Comparison of ENCODE assay signal across 8 cellular contexts in the genomic region with DNA sequence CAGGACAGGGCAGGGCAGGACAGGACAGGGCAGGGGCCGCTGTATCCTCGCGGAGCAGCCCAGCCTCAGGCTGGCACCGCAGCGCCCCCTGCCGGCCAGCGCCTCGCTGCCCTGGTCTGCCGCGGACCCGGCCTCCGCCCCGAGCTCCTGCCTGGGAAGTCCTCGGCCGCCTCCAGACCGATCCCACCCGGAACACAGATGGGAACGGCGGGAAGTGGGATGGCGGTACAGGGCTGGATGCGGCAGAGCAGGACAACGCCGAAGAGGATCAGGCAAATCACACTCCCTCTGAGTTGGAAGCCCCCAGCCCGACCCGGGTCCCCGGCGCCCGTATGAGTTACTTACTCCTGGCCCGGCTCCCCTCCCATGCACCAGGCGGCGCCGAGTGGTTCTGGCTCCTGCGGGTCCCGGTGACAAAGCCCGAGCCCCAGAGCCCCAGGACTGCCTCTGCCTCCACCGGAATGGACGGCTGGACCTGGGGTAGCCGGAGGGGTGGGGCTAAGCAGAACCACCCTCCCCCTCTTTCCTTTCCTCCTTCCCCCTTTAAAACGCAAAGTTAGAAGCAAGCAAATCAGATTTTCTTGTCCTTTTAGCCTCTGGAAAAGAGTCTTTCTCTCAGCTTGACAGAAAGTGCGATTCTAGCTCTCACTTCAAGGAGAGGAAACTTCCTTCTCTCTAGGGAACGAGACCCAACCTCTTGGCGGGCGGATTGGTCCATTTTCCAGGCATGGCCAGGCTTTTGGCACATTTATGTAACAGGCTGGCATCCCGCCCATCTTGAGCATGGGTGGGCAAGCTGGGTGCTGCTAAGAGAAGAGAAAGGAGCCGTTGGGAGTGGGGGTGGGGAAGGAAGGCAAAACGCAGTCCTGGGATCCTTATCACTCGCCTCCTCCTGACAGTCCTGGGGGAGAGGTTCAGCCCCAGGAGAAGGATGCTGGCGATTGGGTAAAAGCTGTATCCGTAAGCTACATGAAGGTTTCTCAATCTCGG. TPM values are rescaled to one million over a fixed set of nuclear protein-coding genes. Genes with fewer than 3 reads are reported as not detected.
A peak's percentile ranks its signal among the peaks of the same experiment; 100 is the strongest.
DNase-seq lines count a peak whose midpoint lies in the region; ATAC-seq and TF ChIP-seq lines count a peak whose summit lies in the region.

A gene with protein sequence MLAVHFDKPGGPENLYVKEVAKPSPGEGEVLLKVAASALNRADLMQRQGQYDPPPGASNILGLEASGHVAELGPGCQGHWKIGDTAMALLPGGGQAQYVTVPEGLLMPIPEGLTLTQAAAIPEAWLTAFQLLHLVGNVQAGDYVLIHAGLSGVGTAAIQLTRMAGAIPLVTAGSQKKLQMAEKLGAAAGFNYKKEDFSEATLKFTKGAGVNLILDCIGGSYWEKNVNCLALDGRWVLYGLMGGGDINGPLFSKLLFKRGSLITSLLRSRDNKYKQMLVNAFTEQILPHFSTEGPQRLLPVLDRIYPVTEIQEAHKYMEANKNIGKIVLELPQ (minus strand): TSS at position 449 of the 990 bp plus-strand sequence. CDS start 508 bp downstream, outside the sequence.

- H3K9ac ChIP-seq in SU-DHL-6 (ENCODE audit: low read length) = peak within 1 kb of the TSS; percentile 64

- H3K27ac Mint-ChIP-seq in type B pancreatic cell = peak within 1 kb of the TSS; percentile 98

- H3K36me3 ChIP-seq in SU-DHL-6 (ENCODE audit: low read length) = no peaks in the 10 kb centered on the region
- H3K36me3 ChIP-seq in heart left ventricle = peaks cover 0 to 47% (median 34%) of the 10 kb centered on the region in 9 donors

- peak within 1 kb of the TSS; percentile 70 for H3K4me3 ChIP-seq in GM12865 (ENCODE audit: low read depth, low read length)
- H3K4me3 ChIP-seq in SU-DHL-6 (ENCODE audit: insufficient read depth, low read length, poor library complexity, severe bottlenecking) = peak within 1 kb of the TSS; percentile 53
- H3K4me3 ChIP-seq in heart left ventricle = peak within 1 kb of the TSS; percentile 34 to 81 (median 69)

- H3K79me2 ChIP-seq in SU-DHL-6 (ENCODE audit: insufficient read depth, low read length) = no peaks in the 10 kb centered on the region

- H3K27ac ChIP-seq in SU-DHL-6 (ENCODE audit: low read depth, low read length) (peak within 1 kb of the TSS; percentile 58), adipose tissue (ENCODE audit: low read depth, low read length) (peak within 1 kb of the TSS; percentile 47), heart left ventricle (peak within 1 kb of the TSS; percentile 85 to 98 (median 92))

- H3K27me3 ChIP-seq in SU-DHL-6 (ENCODE audit: low read length) (no peaks in the 10 kb centered on the region), heart left ventricle (no peaks in the 10 kb centered on the region)

- no peaks in the 10 kb centered on the region for H4K20me1 ChIP-seq in SU-DHL-6 (ENCODE audit: low read depth, low read length)

- peak; percentile 89 for TF ChIP-seq CTCF in GM12865 (IDR thresholded peaks at IDR 0.05; ENCODE audit: insufficient read depth, low read depth, low read length, missing control alignments)
- TF ChIP-seq CTCF in SU-DHL-6 (IDR thresholded peaks at IDR 0.05; ENCODE audit: insufficient read depth, low read length, poor library complexity, severe bottlenecking) = peak; percentile 80
- TF ChIP-seq CTCF in heart left ventricle (IDR thresholded peaks at IDR 0.05) = peak; percentile 93 to 99 (median 96)
- TF ChIP-seq CTCF in type B pancreatic cell (conservative IDR thresholded peaks at IDR 0.05) = peak; percentile 99

- H3K4me2 ChIP-seq in SU-DHL-6 (ENCODE audit: low read depth, low read length, poor library complexity, severe bottlenecking) = peak within 1 kb of the TSS; percentile 63

- no peaks in the 10 kb centered on the region for H3K9me3 Mint-ChIP-seq in type B pancreatic cell

- peak within 1 kb of the TSS; percentile 76 for H2AFZ ChIP-seq in SU-DHL-6 (ENCODE audit: low read depth, low read length, severe bottlenecking)

- H3K4me1 Mint-ChIP-seq in type B pancreatic cell (ENCODE audit: unreplicated experiment) = peaks cover 16% of the 10 kb centered on the region

- intact Hi-C loops in heart left ventricle (cut with DNase I) (loop anchor here in 8 of 10 donors (1.0 to 10.0 kb wide), 12 partner anchors 37 to 262 kb away; a partner anchor contains a TSS), posterior cingulate gyrus (cut with DNase I) (loop anchor here (1.0 to 2.0 kb wide), 3 partner anchors 38 to 260 kb away; a partner anchor contains a TSS)

- H3K9me3 ChIP-seq in SU-DHL-6 (ENCODE audit: insufficient read depth, low read length) = no peaks in the 10 kb centered on the region
- no peaks in the 10 kb centered on the region for H3K9me3 ChIP-seq in heart left ventricle

- H3F3A ChIP-seq in SU-DHL-6 (ENCODE audit: insufficient read depth) = peaks cover 6% of the 10 kb centered on the region; the same call in 1 of the 2 replicates

- 1% methylated on average over 47 to 50 of the region's 50 CpGs for WGBS in adipose tissue, 3 donors
- whole genome bisulfite sequencing in heart left ventricle, 4 donors = 1 to 2% (median 1%) methylated on average over 23 to 50 of the region's 50 CpGs

- no peaks in the 10 kb centered on the region for H3K9me2 ChIP-seq in SU-DHL-6 (replicated peaks; ENCODE audit: insufficient read depth, low read length)

- H3K27me3 Mint-ChIP-seq in type B pancreatic cell = no peaks in the 10 kb centered on the region

- peak; percentile 77 for ATAC-seq in HG02571 (IDR thresholded peaks at IDR 0.05; ENCODE audit: unreplicated experiment)
- ATAC-seq in heart left ventricle = peak; percentile 94 to 97 (median 96)

- DNase-seq in GM12865 (ENCODE audit: low read depth) (peak; percentile 92), NAMALWA (ENCODE audit: low spot score) (peak; percentile 81), heart left ventricle (peak; percentile 88 to 95 (median 91)), posterior cingulate gyrus (peak; percentile 62 to 98 (median 80)), type B pancreatic cell (ENCODE audit: extremely low spot score, unreplicated experiment) (peak; percentile 98)

- TF ChIP-seq POLR2A in heart left ventricle (IDR thresholded peaks at IDR 0.05) = peak in 1 of 2 donors; percentile 49

- H3K4me3 Mint-ChIP-seq in type B pancreatic cell = peak within 1 kb of the TSS; percentile 96

- H3K4me1 ChIP-seq in heart left ventricle = peaks cover 0 to 27% (median 13%) of the 10 kb centered on the region in 12 donors

- peaks cover 16% of the 10 kb centered on the region for H3K36me3 Mint-ChIP-seq in type B pancreatic cell

RNA-seq across cellular contexts. Expression of the gene that starts here (rescaled TPM):
- polyA plus RNA-seq in adipose tissue (10 to 100 TPM; 14.6 to 50.4 (median 33.0) TPM), heart left ventricle (10 to 100 TPM; 15.4 to 23.3 TPM)
- total RNA-seq in heart left ventricle (10 to 100 TPM in 4 of 9 donors, 1 to 10 TPM in 5; 4.7 to 21.8 (median 9.6) TPM), type B pancreatic cell (ENCODE audit: low replicate concordance) (63.4 and 74.0 TPM in 2 replicates)

Comparison
In these comparisons a context has a peak if more than half of its experiments do, and no peak if none do; other contexts are left out.
1. Peak in every context shown above with its lines: DNase-seq, ATAC-seq, H3K4me3 ChIP-seq and H3K27ac ChIP-seq.